Comparison of ENCODE assay signal across 19 cellular contexts in genomic region chr2:62789518-62789917, GRCh38.
"Had no signal": no experiment of that assay in that cellular context is flagged by ENCODE, and none has a peak within 500 bp of the region (broad histone marks: within the 10 kb centered on the region; RNA-seq: fewer than 3 reads in every experiment).

No MANE protein-coding gene starts in this region.

- H3K9me3 ChIP-seq: ascending aorta, breast epithelium, gastroesophageal sphincter, heart left ventricle, mucosa of descending colon, ovary, sigmoid colon, thyroid gland had no signal

- ATAC-seq: activated CD4-positive, CD25-positive, alpha-beta regulatory T cell treated with anti-CD3 and anti-CD28 coated beads, Interleukin-2, amount 50 U/mL, for 24 hours; activated T-cell treated with anti-CD3 and anti-CD28 coated beads, Interleukin-2, amount 50 U/mL, for 4 hours; gastroesophageal sphincter; heart left ventricle; left ventricle myocardium superior; mucosa of descending colon; naive thymus-derived CD4-positive, alpha-beta T cell; stimulated activated effector memory CD8-positive, alpha-beta T cell treated with anti-CD3 and anti-CD28 coated beads, Interleukin-12 subunit alpha, Interleukin-12 subunit beta, amount 100 ng/mL, for 72 hours had no signal

- H3K36me3 ChIP-seq: ascending aorta, breast epithelium, gastroesophageal sphincter, heart left ventricle, ovary, sigmoid colon, thyroid gland had no signal

- H3K27ac ChIP-seq: ascending aorta, breast epithelium, coronary artery, gastroesophageal sphincter, heart left ventricle, ovary, sigmoid colon had no signal

- H3K4me1 ChIP-seq: ascending aorta had no signal

- DNase-seq: activated CD4-positive, alpha-beta T cell treated with anti-CD3 and anti-CD28 coated beads, Interleukin-2, amount 10 ng/mL, durations not matched to agents 7 days and 5 days; activated CD8-positive, alpha-beta memory T cell treated with anti-CD3 and anti-CD28 coated beads, Interleukin-2, amount 50 U/mL, for 4 hours; activated naive CD4-positive, alpha-beta T cell treated with anti-CD3 and anti-CD28 coated beads, Interleukin-2, amount 50 U/mL, for 16 hours; activated T-cell treated with anti-CD3 and anti-CD28 coated beads, Interleukin-2, amount 50 U/mL, for 4 hours; heart left ventricle; kidney glomerular epithelial cell; left ventricle myocardium superior; mucosa of descending colon; naive thymus-derived CD4-positive, alpha-beta T cell; ovary; sigmoid colon; stimulated activated CD4-positive, alpha-beta T cell treated with anti-CD3 and anti-CD28 coated beads, Interleukin-4, amount 100 ng/mL, for 24 hours; thyroid gland had no signal

- H3K4me3 ChIP-seq: ascending aorta, breast epithelium, coronary artery, gastroesophageal sphincter, heart left ventricle, mucosa of descending colon, ovary, sigmoid colon, thyroid gland had no signal

- H3K27me3 ChIP-seq: ascending aorta, breast epithelium, gastroesophageal sphincter, heart left ventricle, ovary, sigmoid colon, thyroid gland had no signal
